ENCODE assay signal across 19 cellular contexts in genomic region chr21:44537930-44538911, GRCh38. TPM values are rescaled to one million over a fixed set of nuclear protein-coding genes. Genes with fewer than 3 reads are reported as not detected.
"Had no signal": no experiment of that assay in that cellular context is flagged by ENCODE, and none has a peak within 500 bp of the region (broad histone marks: within the 10 kb centered on the region; RNA-seq: fewer than 3 reads in every experiment).

No MANE protein-coding gene starts in this region.

- H3K4me1 Mint-ChIP-seq: activated naive CD8-positive, alpha-beta T cell treated with anti-CD3 and anti-CD28 coated beads, Interleukin-2, amount 50 U/mL, for 24 hours; stimulated activated naive CD8-positive, alpha-beta T cell treated with anti-CD3 and anti-CD28 coated beads, Interleukin-15, amount 100 ng/mL, for 72 hours; T-helper 17 cell had no signal

- H3K4me3 Mint-ChIP-seq: activated naive CD8-positive, alpha-beta T cell treated with anti-CD3 and anti-CD28 coated beads, Interleukin-2, amount 50 U/mL, for 24 hours; activated T-cell treated with anti-CD3 and anti-CD28 coated beads, Interleukin-2, amount 50 U/mL, for 72 hours; stimulated activated naive CD8-positive, alpha-beta T cell treated with anti-CD3 and anti-CD28 coated beads, Interleukin-15, amount 100 ng/mL, for 72 hours; T-helper 17 cell had no signal

- H3K27me3 Mint-ChIP-seq: activated naive CD8-positive, alpha-beta T cell treated with anti-CD3 and anti-CD28 coated beads, Interleukin-2, amount 50 U/mL, for 24 hours; stimulated activated naive CD8-positive, alpha-beta T cell treated with anti-CD3 and anti-CD28 coated beads, Interleukin-15, amount 100 ng/mL, for 72 hours; T-helper 17 cell had no signal

- H3K4me1 ChIP-seq: heart left ventricle, prostate gland, right lobe of liver, thyroid gland had no signal

- H3K27me3 ChIP-seq: cardiac muscle cell, right lobe of liver, thyroid gland had no signal

- H3K27ac ChIP-seq: cardiac muscle cell, heart left ventricle, prostate gland, right lobe of liver, thyroid gland had no signal

- H3K9me3 Mint-ChIP-seq: activated naive CD8-positive, alpha-beta T cell treated with anti-CD3 and anti-CD28 coated beads, Interleukin-2, amount 50 U/mL, for 24 hours; stimulated activated naive CD8-positive, alpha-beta T cell treated with anti-CD3 and anti-CD28 coated beads, Interleukin-15, amount 100 ng/mL, for 72 hours had no signal

- H3K4me3 ChIP-seq: cardiac muscle cell, heart left ventricle, prostate gland, right lobe of liver, thyroid gland had no signal

- H3K36me3 ChIP-seq: cardiac muscle cell, heart left ventricle, prostate gland, right lobe of liver, thyroid gland had no signal

- H3K9me3 ChIP-seq: prostate gland, right lobe of liver, thyroid gland had no signal

- DNase-seq: activated CD4-positive, alpha-beta T cell treated with anti-CD3 and anti-CD28 coated beads, Interleukin-2, amount 50 U/mL, for 4 hours; activated naive CD8-positive, alpha-beta T cell treated with anti-CD3 and anti-CD28 coated beads, Interleukin-2, amount 50 U/mL, for 24 hours; activated T-cell treated with anti-CD3 and anti-CD28 coated beads, Interleukin-2, amount 50 U/mL, for 72 hours; effector CD8-positive, alpha-beta T cell; heart left ventricle; mesendoderm; SHP77; stimulated activated CD4-positive, alpha-beta T cell treated with anti-CD3 and anti-CD28 coated beads, Interleukin-12 subunit alpha, Interleukin-12 subunit beta, amount 100 ng/mL, for 4 hours; stimulated activated CD4-positive, alpha-beta T cell treated with anti-CD3 and anti-CD28 coated beads, Interleukin-2, amount 100 ng/mL, for 48 hours; T-helper 17 cell; thyroid gland had no signal

- H3K27ac Mint-ChIP-seq: activated naive CD8-positive, alpha-beta T cell treated with anti-CD3 and anti-CD28 coated beads, Interleukin-2, amount 50 U/mL, for 24 hours; activated T-cell treated with anti-CD3 and anti-CD28 coated beads, Interleukin-2, amount 50 U/mL, for 72 hours; T-helper 17 cell had no signal

RNA-seq across cellular contexts. Expression of gene KRTAP10-1, which starts 1.8 kb away (rescaled TPM):
- total RNA-seq: activated T-cell treated with anti-CD3 and anti-CD28 coated beads, Interleukin-2, amount 50 U/mL, for 72 hours; astrocyte; cardiac muscle cell; fibroblast of lung; frontal cortex; heart left ventricle; left lobe of liver; prostate gland; right lobe of liver; T-helper 17 cell; thyroid gland had no signal
- polyA plus RNA-seq: cardiac muscle cell, fibroblast of lung, heart left ventricle had no signal

RNA-seq across cellular contexts. Expression of gene KRTAP10-2, which starts 13.1 kb away (rescaled TPM):
- total RNA-seq: activated T-cell treated with anti-CD3 and anti-CD28 coated beads, Interleukin-2, amount 50 U/mL, for 72 hours; astrocyte; cardiac muscle cell; fibroblast of lung; frontal cortex; heart left ventricle; left lobe of liver; prostate gland; right lobe of liver; T-helper 17 cell; thyroid gland had no signal
- polyA plus RNA-seq: fibroblast of lung, heart left ventricle had no signal

RNA-seq across cellular contexts. Expression of gene KRTAP10-3, which starts 20.4 kb away (rescaled TPM):
- total RNA-seq: activated T-cell treated with anti-CD3 and anti-CD28 coated beads, Interleukin-2, amount 50 U/mL, for 72 hours; astrocyte; cardiac muscle cell; fibroblast of lung; frontal cortex; heart left ventricle; left lobe of liver; prostate gland; right lobe of liver; T-helper 17 cell; thyroid gland had no signal
- polyA plus RNA-seq: cardiac muscle cell, fibroblast of lung, heart left ventricle had no signal

RNA-seq across cellular contexts. Expression of gene KRTAP10-4, which starts 35.3 kb away (rescaled TPM):
- total RNA-seq: activated T-cell treated with anti-CD3 and anti-CD28 coated beads, Interleukin-2, amount 50 U/mL, for 72 hours; astrocyte; cardiac muscle cell; fibroblast of lung; frontal cortex; heart left ventricle; left lobe of liver; prostate gland; right lobe of liver; T-helper 17 cell; thyroid gland had no signal
- polyA plus RNA-seq: fibroblast of lung, heart left ventricle had no signal

RNA-seq across cellular contexts. Expression of gene KRTAP10-5, which starts 42.2 kb away (rescaled TPM):
- total RNA-seq: activated T-cell treated with anti-CD3 and anti-CD28 coated beads, Interleukin-2, amount 50 U/mL, for 72 hours; astrocyte; cardiac muscle cell; fibroblast of lung; frontal cortex; heart left ventricle; left lobe of liver; prostate gland; right lobe of liver; T-helper 17 cell had no signal
- polyA plus RNA-seq: cardiac muscle cell, fibroblast of lung, heart left ventricle had no signal
